8 cellular contexts compared by ENCODE assay signal in genomic region chr1:41673355-41673754, GRCh38.
DNase-seq lines count a peak whose midpoint lies in the region; ATAC-seq and TF ChIP-seq lines count a peak whose summit lies in the region.

No MANE protein-coding gene starts in this region.

- H3K4me3 Mint-ChIP-seq in activated T-cell treated with anti-CD3 and anti-CD28 coated beads, Interleukin-2, amount 50 U/mL, for 4 hours = peak overlapping the region; percentile 47
- peak overlapping the region; percentile 75 for H3K4me3 Mint-ChIP-seq in natural killer cell

- no peaks in the 10 kb centered on the region for H3K27me3 ChIP-seq in colonic mucosa

- H3K4me3 ChIP-seq in colonic mucosa = no peak overlapping the region

- no peaks in the 10 kb centered on the region for H3K4me1 ChIP-seq in colonic mucosa

- TF ChIP-seq CTCF in natural killer cell (IDR thresholded peaks at IDR 0.05) (no peak), colonic mucosa (IDR thresholded peaks at IDR 0.05) (no peak)

- H3K27ac Mint-ChIP-seq in natural killer cell = peak overlapping the region; percentile 81 to 85

- ATAC-seq in GM19043 (IDR thresholded peaks at IDR 0.05; ENCODE audit: low read depth, unreplicated experiment) (peak; percentile 69), HG03139 (IDR thresholded peaks at IDR 0.05; ENCODE audit: unreplicated experiment) (peak; percentile 54), natural killer cell (peak; percentile 75 to 93 (median 89))
- peak; percentile 61 to 68 for ATAC-seq in activated T-cell treated with anti-CD3 and anti-CD28 coated beads, Interleukin-2, amount 50 U/mL, for 4 hours

- DNase-seq in activated T-cell treated with anti-CD3 and anti-CD28 coated beads, Interleukin-2, amount 50 U/mL, for 4 hours = peak; percentile 21
- no peak for DNase-seq in natural killer cell
- DNase-seq in C1 segment of cervical spinal cord (lab: John Stamatoyannopoulos, UW) = no peak
- DNase-seq in colonic mucosa = no peak
- DNase-seq in Ammon's horn (ENCODE audit: low spot score) = no peak
- DNase-seq in NCI-H1048 (lab: John Stamatoyannopoulos, UW) = no peak

- no peaks in the 10 kb centered on the region for H3K36me3 ChIP-seq in colonic mucosa

- H3K9ac ChIP-seq in colonic mucosa (ENCODE audit: low read depth in 2 of 2, low read length in 2 of 2) = no peak overlapping the region

- H3K9me3 Mint-ChIP-seq in activated T-cell treated with anti-CD3 and anti-CD28 coated beads, Interleukin-2, amount 50 U/mL, for 4 hours = no peaks in the 10 kb centered on the region
- H3K9me3 Mint-ChIP-seq in natural killer cell = no peaks in the 10 kb centered on the region

- H3K9me3 ChIP-seq in colonic mucosa = no peaks in the 10 kb centered on the region

- H3K4me1 Mint-ChIP-seq in activated T-cell treated with anti-CD3 and anti-CD28 coated beads, Interleukin-2, amount 50 U/mL, for 4 hours (ENCODE audit: low read depth) = peaks cover 76% of the 10 kb centered on the region
- peaks cover 60 to 68% of the 10 kb centered on the region in 2 donors for H3K4me1 Mint-ChIP-seq in natural killer cell

- intact Hi-C loops in natural killer cell (cut with micrococcal nuclease) = no loop called here
- intact Hi-C loops in colonic mucosa (cut with DNase I) = no loop called here

- H3K27me3 Mint-ChIP-seq in activated T-cell treated with anti-CD3 and anti-CD28 coated beads, Interleukin-2, amount 50 U/mL, for 4 hours (ENCODE audit: low read depth) = no peaks in the 10 kb centered on the region
- no peaks in the 10 kb centered on the region for H3K27me3 Mint-ChIP-seq in natural killer cell (ENCODE audit: low read depth in 2 of 2)

- H3K27ac ChIP-seq in colonic mucosa = no peak overlapping the region

- no peaks in the 10 kb centered on the region for H3K36me3 Mint-ChIP-seq in activated T-cell treated with anti-CD3 and anti-CD28 coated beads, Interleukin-2, amount 50 U/mL, for 4 hours (ENCODE audit: insufficient read depth)
- no peaks in the 10 kb centered on the region for H3K36me3 Mint-ChIP-seq in natural killer cell
